Comparison of ENCODE assay signal across 8 cellular contexts in the genomic region with DNA sequence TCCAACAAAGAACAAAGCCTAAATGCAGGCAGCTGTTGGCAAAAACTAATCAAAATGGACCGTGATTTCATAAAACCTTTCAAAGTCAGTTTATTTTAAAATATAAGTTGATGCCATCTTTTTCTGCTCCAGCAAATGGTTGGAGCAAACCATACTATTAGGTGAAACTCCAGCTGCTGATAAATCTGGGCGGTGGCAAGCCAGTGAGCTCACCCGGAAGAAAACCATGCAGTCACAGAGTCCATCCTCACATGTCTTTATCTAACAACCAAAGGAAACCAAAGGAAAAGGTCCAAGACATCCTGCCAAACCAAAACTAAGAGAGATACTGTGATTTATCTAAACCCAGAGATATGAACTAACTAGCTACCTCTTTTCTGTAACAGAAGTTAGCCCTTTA.
DNase-seq lines count a peak whose midpoint lies in the region; ATAC-seq, FAIRE-seq and TF ChIP-seq lines count a peak whose summit lies in the region.

No MANE protein-coding gene starts in this region.

- FAIRE-seq in GM12891 (lab: Jason Lieb, UNC), result no peak

- H3K27me3 ChIP-seq in BLaER1, result no peaks in the 10 kb centered on the region
- no peaks in the 10 kb centered on the region for H3K27me3 ChIP-seq in PC-3 (ENCODE audit: low read length)
- no peaks in the 10 kb centered on the region for H3K27me3 ChIP-seq in effector memory CD4-positive, alpha-beta T cell (replicated peaks; ENCODE audit: control insufficient read depth, insufficient read depth, low read length, poor library complexity, severe bottlenecking)
- H3K27me3 ChIP-seq in Caco-2 (replicated peaks; ENCODE audit: control insufficient read depth, insufficient read depth, low read length), result no peaks in the 10 kb centered on the region

- H3K4me2 ChIP-seq in BLaER1 (peak overlapping the region; percentile 26), PC-3 (ENCODE audit: low read length) (0 out of 2 replicates have a peak overlapping the region, but pooled peaks have one; percentile 47)

- no peak overlapping the region for H3K27ac ChIP-seq in BLaER1
- peak overlapping the region; percentile 78 for H3K27ac ChIP-seq in PC-3 (ENCODE audit: low read length)
- peak overlapping the region; percentile 77 for H3K27ac ChIP-seq in effector memory CD4-positive, alpha-beta T cell (ENCODE audit: insufficient read depth, low read length, poor library complexity, severe bottlenecking)

- no peak for DNase-seq in PC-3
- DNase-seq in effector memory CD4-positive, alpha-beta T cell, result no peak
- DNase-seq in myocyte (ENCODE audit: low read depth), result peak; percentile 63
- no peak for DNase-seq in NOMO-1 treated with dmso at 0.1 percent for 144 hours (lab: John Stamatoyannopoulos, UW; ENCODE audit: unreplicated experiment)
- no peak for DNase-seq in GM12891 (ENCODE audit: insufficient read length, low spot score)
- DNase-seq in Caco-2, result no peak

- H3K9me3 Mint-ChIP-seq in Caco-2 (ENCODE audit: unreplicated experiment), result no peaks in the 10 kb centered on the region

- H3K27me3 Mint-ChIP-seq in Caco-2 (ENCODE audit: insufficient read depth, unreplicated experiment), result peaks cover 6% of the 10 kb centered on the region

- no peak overlapping the region for H3K4me3 Mint-ChIP-seq in Caco-2 (ENCODE audit: unreplicated experiment)

- H3K9me2 ChIP-seq in PC-3 (replicated peaks; ENCODE audit: low read length), result no peaks in the 10 kb centered on the region

- TF ChIP-seq CTCF in PC-3 (conservative IDR thresholded peaks at IDR 0.05; ENCODE audit: low read depth, low read length) (no peak), Caco-2 (IDR thresholded peaks at IDR 0.05; ENCODE audit: insufficient read depth in 1 of 2, low read depth in 1 of 2, low read length in 1 of 2, severe bottlenecking in 1 of 2, unreplicated experiment in 1 of 2) (no peak)

- peaks cover 44% of the 10 kb centered on the region for H3K79me2 ChIP-seq in PC-3 (ENCODE audit: low read length)

- no peak overlapping the region for H3K4me3 ChIP-seq in BLaER1
- no peak overlapping the region for H3K4me3 ChIP-seq in PC-3 (ENCODE audit: low read length)
- H3K4me3 ChIP-seq in effector memory CD4-positive, alpha-beta T cell (ENCODE audit: insufficient read depth, low read depth, low read length, poor library complexity, severe bottlenecking), result no peak overlapping the region
- no peak overlapping the region for H3K4me3 ChIP-seq in Caco-2 (ENCODE audit: low read depth, low read length)

- peaks cover 35% of the 10 kb centered on the region for H3K4me1 ChIP-seq in BLaER1
- peaks cover 20% of the 10 kb centered on the region for H3K4me1 ChIP-seq in PC-3 (ENCODE audit: insufficient read depth, low read length)
- peaks cover 38% of the 10 kb centered on the region for H3K4me1 ChIP-seq in effector memory CD4-positive, alpha-beta T cell (ENCODE audit: control insufficient read depth, insufficient read depth, low read length, poor library complexity, severe bottlenecking)
- peaks cover 30% of the 10 kb centered on the region for H3K4me1 ChIP-seq in Caco-2

- POLR2A ChIA-PET in PC-3 (lab: Charles Lee; ENCODE audit: unreplicated experiment) (no interaction called here), Caco-2 (lab: Charles Lee) (no interaction called here)

- H3K36me3 Mint-ChIP-seq in Caco-2 (ENCODE audit: insufficient read depth, unreplicated experiment), result no peaks in the 10 kb centered on the region

- no TSS peak for BruUV-seq in PC-3 (replicated peaks; lab: Mats Ljungman, UMichigan)
- no TSS peak for BruUV-seq in Caco-2 (replicated peaks; lab: Mats Ljungman, UMichigan)

- H3F3A ChIP-seq in PC-3 (ENCODE audit: low read length, unreplicated experiment), result no peaks in the 10 kb centered on the region

- peaks cover 21% of the 10 kb centered on the region for H3K4me1 Mint-ChIP-seq in Caco-2 (ENCODE audit: low read depth, unreplicated experiment)

- ATAC-seq in PC-3 (no peak; the same call in 1 of the 2 replicates), HG02981 (IDR thresholded peaks at IDR 0.05; ENCODE audit: unreplicated experiment) (no peak)

- intact Hi-C loops in PC-3 (cut with micrococcal nuclease), result no loop called here
- intact Hi-C loops in Caco-2 (cut with micrococcal nuclease; ENCODE audit: unreplicated experiment), result no loop called here

- CTCF ChIA-PET in PC-3 (lab: Charles Lee), result interaction anchor here (0.6 kb wide), 1 partner anchor 19 kb away, joined by 3 read pairs; no protein-coding TSS in a partner anchor
- CTCF ChIA-PET in Caco-2 (lab: Charles Lee), result no interaction called here

- no peak overlapping the region for H3K9ac ChIP-seq in BLaER1
- H3K9ac ChIP-seq in PC-3 (ENCODE audit: low read length), result peak overlapping the region; percentile 36; the same call in 1 of the 2 replicates

- H3K36me3 ChIP-seq in BLaER1, result peaks cover 30% of the 10 kb centered on the region; the same call in 1 of the 2 replicates
- no peaks in the 10 kb centered on the region for H3K36me3 ChIP-seq in PC-3 (ENCODE audit: low read depth, low read length)
- H3K36me3 ChIP-seq in effector memory CD4-positive, alpha-beta T cell (ENCODE audit: control insufficient read depth, insufficient read depth, low read length), result no peaks in the 10 kb centered on the region
- no peaks in the 10 kb centered on the region for H3K36me3 ChIP-seq in Caco-2 (ENCODE audit: control insufficient read depth, insufficient read depth, low read length)

- H3K9me3 ChIP-seq in BLaER1 (no peaks in the 10 kb centered on the region), PC-3 (ENCODE audit: low read length) (no peaks in the 10 kb centered on the region), Caco-2 (no peaks in the 10 kb centered on the region)
- H3K9me3 ChIP-seq in effector memory CD4-positive, alpha-beta T cell (ENCODE audit: control insufficient read depth, low read length), result no peaks in the 10 kb centered on the region

- no peak overlapping the region for H3K27ac Mint-ChIP-seq in Caco-2 (ENCODE audit: unreplicated experiment)

- H2AFZ ChIP-seq in PC-3 (ENCODE audit: low read length), result no peak overlapping the region

- no peak for TF ChIP-seq POLR2A in GM12891 (IDR thresholded peaks at IDR 0.05; ENCODE audit: low read depth, low read length)

- H4K20me1 ChIP-seq in BLaER1 (peaks cover 97% of the 10 kb centered on the region), PC-3 (ENCODE audit: low read length) (no peaks in the 10 kb centered on the region)

TF ChIP-seq in GM12891, 5 proteins besides CTCF, POLR2A, EP300 and RAD21:
- TF ChIP-seq PAX5 (IDR thresholded peaks at IDR 0.05; ENCODE audit: insufficient read depth, low read length, severe bottlenecking) (no peak), POLR2AphosphoS5 (IDR thresholded peaks at IDR 0.05; ENCODE audit: low read depth, low read length) (no peak), TAF1 (IDR thresholded peaks at IDR 0.05; ENCODE audit: low read depth, low read length) (no peak), SPI1 (IDR thresholded peaks at IDR 0.05; ENCODE audit: low read depth, low read length) (no peak), POU2F2 (IDR thresholded peaks at IDR 0.05; ENCODE audit: low read depth, low read length) (no peak)
